In the genomic region with DNA sequence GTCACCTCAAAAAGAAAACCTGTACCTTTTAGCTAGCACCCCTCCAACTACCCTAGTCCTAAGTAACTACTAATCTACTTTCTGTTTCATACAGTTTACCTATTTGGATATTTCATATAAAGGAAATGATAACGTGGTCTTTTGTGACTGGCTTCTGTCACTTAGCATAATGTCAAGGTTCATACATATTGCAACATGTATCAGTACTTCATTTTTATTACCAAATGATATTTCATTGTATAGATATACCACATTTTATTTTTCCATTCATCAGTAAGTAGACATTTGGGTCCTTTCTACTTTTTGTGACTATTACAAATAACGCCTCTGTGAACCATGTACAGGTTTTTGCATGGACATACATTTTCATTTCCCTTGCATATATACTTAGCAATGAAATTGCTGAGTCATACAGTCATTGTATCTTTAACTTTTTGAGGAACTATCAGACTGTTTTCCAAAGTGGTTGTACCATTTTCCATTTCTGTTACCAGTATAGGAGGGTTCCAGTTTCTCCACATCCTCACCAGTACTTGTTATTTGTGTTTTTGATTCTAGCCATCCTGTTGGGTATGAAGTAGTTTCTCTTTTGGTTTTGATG, we compare ENCODE assay signal across 1 cellular context.
TF ChIP-seq lines count a peak whose summit lies in the region.

No MANE protein-coding gene starts in this region.

TF ChIP-seq in K562, 482 proteins besides CTCF, POLR2A, EP300 and RAD21 (continued from another document):
- TF ChIP-seq, protein P1, sequence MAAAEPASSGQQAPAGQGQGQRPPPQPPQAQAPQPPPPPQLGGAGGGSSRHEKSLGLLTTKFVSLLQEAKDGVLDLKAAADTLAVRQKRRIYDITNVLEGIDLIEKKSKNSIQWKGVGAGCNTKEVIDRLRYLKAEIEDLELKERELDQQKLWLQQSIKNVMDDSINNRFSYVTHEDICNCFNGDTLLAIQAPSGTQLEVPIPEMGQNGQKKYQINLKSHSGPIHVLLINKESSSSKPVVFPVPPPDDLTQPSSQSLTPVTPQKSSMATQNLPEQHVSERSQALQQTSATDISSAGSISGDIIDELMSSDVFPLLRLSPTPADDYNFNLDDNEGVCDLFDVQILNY (CRISPR knock-in tag; IDR thresholded peaks at IDR 0.05), result no peak
- TF ChIP-seq SIN3B (IDR thresholded peaks at IDR 0.05; ENCODE audit: low read depth) (no peak), TRIM24 (IDR thresholded peaks at IDR 0.05) (peak in 1 of 2 experiments; percentile 46; a peak in 1 of 4 replicates), CSDE1 (IDR thresholded peaks at IDR 0.05) (0 out of 4 replicates have a peak, but pooled peaks of 1 of the 2 experiments have one; percentile 10), ZBTB8A (IDR thresholded peaks at IDR 0.05; ENCODE audit: partially characterized antibody) (no peak), NFE2 (IDR thresholded peaks at IDR 0.05; ENCODE audit: low read depth) (peak; percentile 98), FOXJ2 (tag; IDR thresholded peaks at IDR 0.05) (no peak), BACH1 (tag; IDR thresholded peaks at IDR 0.05) (peak; percentile 82; the same call in 1 of the 2 replicates), JUNB (CRISPR knock-in tag; conservative IDR thresholded peaks at IDR 0.05) (no peak), NFE2L1 (tag; IDR thresholded peaks at IDR 0.05; ENCODE audit: borderline replicate concordance, low read depth) (peak; percentile 94)
- TF ChIP-seq, protein P2, sequence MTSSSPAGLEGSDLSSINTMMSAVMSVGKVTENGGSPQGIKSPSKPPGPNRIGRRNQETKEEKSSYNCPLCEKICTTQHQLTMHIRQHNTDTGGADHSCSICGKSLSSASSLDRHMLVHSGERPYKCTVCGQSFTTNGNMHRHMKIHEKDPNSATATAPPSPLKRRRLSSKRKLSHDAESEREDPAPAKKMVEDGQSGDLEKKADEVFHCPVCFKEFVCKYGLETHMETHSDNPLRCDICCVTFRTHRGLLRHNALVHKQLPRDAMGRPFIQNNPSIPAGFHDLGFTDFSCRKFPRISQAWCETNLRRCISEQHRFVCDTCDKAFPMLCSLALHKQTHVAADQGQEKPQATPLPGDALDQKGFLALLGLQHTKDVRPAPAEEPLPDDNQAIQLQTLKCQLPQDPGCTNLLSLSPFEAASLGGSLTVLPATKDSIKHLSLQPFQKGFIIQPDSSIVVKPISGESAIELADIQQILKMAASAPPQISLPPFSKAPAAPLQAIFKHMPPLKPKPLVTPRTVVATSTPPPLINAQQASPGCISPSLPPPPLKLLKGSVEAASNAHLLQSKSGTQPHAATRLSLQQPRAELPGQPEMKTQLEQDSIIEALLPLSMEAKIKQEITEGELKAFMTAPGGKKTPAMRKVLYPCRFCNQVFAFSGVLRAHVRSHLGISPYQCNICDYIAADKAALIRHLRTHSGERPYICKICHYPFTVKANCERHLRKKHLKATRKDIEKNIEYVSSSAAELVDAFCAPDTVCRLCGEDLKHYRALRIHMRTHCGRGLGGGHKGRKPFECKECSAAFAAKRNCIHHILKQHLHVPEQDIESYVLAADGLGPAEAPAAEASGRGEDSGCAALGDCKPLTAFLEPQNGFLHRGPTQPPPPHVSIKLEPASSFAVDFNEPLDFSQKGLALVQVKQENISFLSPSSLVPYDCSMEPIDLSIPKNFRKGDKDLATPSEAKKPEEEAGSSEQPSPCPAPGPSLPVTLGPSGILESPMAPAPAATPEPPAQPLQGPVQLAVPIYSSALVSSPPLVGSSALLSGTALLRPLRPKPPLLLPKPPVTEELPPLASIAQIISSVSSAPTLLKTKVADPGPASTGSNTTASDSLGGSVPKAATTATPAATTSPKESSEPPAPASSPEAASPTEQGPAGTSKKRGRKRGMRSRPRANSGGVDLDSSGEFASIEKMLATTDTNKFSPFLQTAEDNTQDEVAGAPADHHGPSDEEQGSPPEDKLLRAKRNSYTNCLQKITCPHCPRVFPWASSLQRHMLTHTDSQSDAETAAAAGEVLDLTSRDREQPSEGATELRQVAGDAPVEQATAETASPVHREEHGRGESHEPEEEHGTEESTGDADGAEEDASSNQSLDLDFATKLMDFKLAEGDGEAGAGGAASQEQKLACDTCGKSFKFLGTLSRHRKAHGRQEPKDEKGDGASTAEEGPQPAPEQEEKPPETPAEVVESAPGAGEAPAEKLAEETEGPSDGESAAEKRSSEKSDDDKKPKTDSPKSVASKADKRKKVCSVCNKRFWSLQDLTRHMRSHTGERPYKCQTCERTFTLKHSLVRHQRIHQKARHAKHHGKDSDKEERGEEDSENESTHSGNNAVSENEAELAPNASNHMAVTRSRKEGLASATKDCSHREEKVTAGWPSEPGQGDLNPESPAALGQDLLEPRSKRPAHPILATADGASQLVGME (CRISPR knock-in tag; IDR thresholded peaks at IDR 0.05), result no peak
- TF ChIP-seq, protein P3, sequence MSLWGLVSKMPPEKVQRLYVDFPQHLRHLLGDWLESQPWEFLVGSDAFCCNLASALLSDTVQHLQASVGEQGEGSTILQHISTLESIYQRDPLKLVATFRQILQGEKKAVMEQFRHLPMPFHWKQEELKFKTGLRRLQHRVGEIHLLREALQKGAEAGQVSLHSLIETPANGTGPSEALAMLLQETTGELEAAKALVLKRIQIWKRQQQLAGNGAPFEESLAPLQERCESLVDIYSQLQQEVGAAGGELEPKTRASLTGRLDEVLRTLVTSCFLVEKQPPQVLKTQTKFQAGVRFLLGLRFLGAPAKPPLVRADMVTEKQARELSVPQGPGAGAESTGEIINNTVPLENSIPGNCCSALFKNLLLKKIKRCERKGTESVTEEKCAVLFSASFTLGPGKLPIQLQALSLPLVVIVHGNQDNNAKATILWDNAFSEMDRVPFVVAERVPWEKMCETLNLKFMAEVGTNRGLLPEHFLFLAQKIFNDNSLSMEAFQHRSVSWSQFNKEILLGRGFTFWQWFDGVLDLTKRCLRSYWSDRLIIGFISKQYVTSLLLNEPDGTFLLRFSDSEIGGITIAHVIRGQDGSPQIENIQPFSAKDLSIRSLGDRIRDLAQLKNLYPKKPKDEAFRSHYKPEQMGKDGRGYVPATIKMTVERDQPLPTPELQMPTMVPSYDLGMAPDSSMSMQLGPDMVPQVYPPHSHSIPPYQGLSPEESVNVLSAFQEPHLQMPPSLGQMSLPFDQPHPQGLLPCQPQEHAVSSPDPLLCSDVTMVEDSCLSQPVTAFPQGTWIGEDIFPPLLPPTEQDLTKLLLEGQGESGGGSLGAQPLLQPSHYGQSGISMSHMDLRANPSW (CRISPR knock-in tag; IDR thresholded peaks at IDR 0.05), result no peak
